In genomic region chr2:197515277-197515797, GRCh38 we compare ENCODE assay signal across 8 cellular contexts. TPM values are rescaled to one million over a fixed set of nuclear protein-coding genes. Genes with fewer than 3 reads are reported as not detected.
DNase-seq lines count a peak whose midpoint lies in the region; ATAC-seq lines count a peak whose summit lies in the region.

No MANE protein-coding gene starts in this region.

- H3K36me3 ChIP-seq in endocrine pancreas (ENCODE audit: control insufficient read depth, insufficient read depth, low read length): peaks cover 2% of the 10 kb centered on the region

- H3K9me3 Mint-ChIP-seq in naive thymus-derived CD8-positive, alpha-beta T cell: peaks cover 0 to 5% (median 0%) of the 10 kb centered on the region in 9 donors

- H3K4me1 ChIP-seq in endocrine pancreas (ENCODE audit: control insufficient read depth, insufficient read depth, low read length): no peaks in the 10 kb centered on the region

- intact Hi-C loops in sciatic nerve (cut with DNase I): no loop called here

- peak overlapping the region; percentile 92 for H3K4me3 ChIP-seq in endocrine pancreas (ENCODE audit: control insufficient read depth, insufficient read depth, low read length)

- H3K4me1 Mint-ChIP-seq in naive thymus-derived CD8-positive, alpha-beta T cell: peaks cover 15 to 57% (median 34%) of the 10 kb centered on the region in 4 donors

- H3K27me3 ChIP-seq in endocrine pancreas (ENCODE audit: control insufficient read depth, insufficient read depth, low read length): no peaks in the 10 kb centered on the region

- H3K9ac ChIP-seq in endocrine pancreas (ENCODE audit: control insufficient read depth, insufficient read depth, low read length): peak overlapping the region; percentile 99

- no peak for ATAC-seq in activated CD4-positive, CD25-positive, alpha-beta regulatory T cell treated with anti-CD3 and anti-CD28 coated beads, Interleukin-2, amount 50 U/mL, for 24 hours
- ATAC-seq in HG02885 (IDR thresholded peaks at IDR 0.05; ENCODE audit: poor library complexity, unreplicated experiment) (peak; percentile 6), sciatic nerve (no peak)
- peak in 1 of 2 donors; percentile 22 for ATAC-seq in naive thymus-derived CD8-positive, alpha-beta T cell

- H3K4me3 Mint-ChIP-seq in naive thymus-derived CD8-positive, alpha-beta T cell: peak overlapping the region; percentile 80 to 99 (median 94)

- POLR2A ChIA-PET in naive thymus-derived CD8-positive, alpha-beta T cell (lab: Charles Lee): interaction anchor here (0.6 to 3.7 kb wide), 13 partner anchors 10 to 1254 kb away, joined by 3 to 150 read pairs (median 7); partner anchors contain the start of genes COQ10B, GTF3C3, HSPD1 and HSPE1

- H3K27me3 Mint-ChIP-seq in naive thymus-derived CD8-positive, alpha-beta T cell: no peaks in the 10 kb centered on the region

- peak; percentile 5 for DNase-seq in activated CD4-positive, CD25-positive, alpha-beta regulatory T cell treated with anti-CD3 and anti-CD28 coated beads, Interleukin-2, amount 50 U/mL, for 16 hours (ENCODE audit: low read depth, low spot score)
- DNase-seq in OCI-M1 (lab: John Stamatoyannopoulos, UW): peak; percentile 83
- peak in 1 of 10 donors; percentile 65 for DNase-seq in naive thymus-derived CD8-positive, alpha-beta T cell
- DNase-seq in NOMO-1 treated with dmso at 0.1 percent for 144 hours (lab: John Stamatoyannopoulos, UW; ENCODE audit: unreplicated experiment): no peak
- no peak for DNase-seq in sciatic nerve (ENCODE audit: low spot score)

- peaks cover 1 to 16% (median 13%) of the 10 kb centered on the region in 3 donors for H3K36me3 Mint-ChIP-seq in naive thymus-derived CD8-positive, alpha-beta T cell

- H3K27ac Mint-ChIP-seq in naive thymus-derived CD8-positive, alpha-beta T cell: peak overlapping the region; percentile 88 to 99 (median 95)

- H3K9me3 ChIP-seq in endocrine pancreas (ENCODE audit: control insufficient read depth, low read length): no peaks in the 10 kb centered on the region

RNA-seq across cellular contexts. Expression of gene MOB4, which starts 0.5 kb away (rescaled TPM):
- total RNA-seq in naive thymus-derived CD8-positive, alpha-beta T cell: 10 to 100 TPM; 24.0 to 26.1 TPM
- polyA plus RNA-seq in naive thymus-derived CD8-positive, alpha-beta T cell: 10 to 100 TPM; 19.4 to 29.1 (median 23.6) TPM
- total RNA-seq in sciatic nerve: 25.6 TPM

RNA-seq across cellular contexts. Expression of gene HSPE1, which starts 15.2 kb away (rescaled TPM):
- 10 to 100 TPM; 62.9 to 65.8 TPM for total RNA-seq in naive thymus-derived CD8-positive, alpha-beta T cell
- 100 to 1,000 TPM; 154 to 181 (median 172) TPM for polyA plus RNA-seq in naive thymus-derived CD8-positive, alpha-beta T cell
- 60.4 TPM for total RNA-seq in sciatic nerve

RNA-seq across cellular contexts. Expression of gene HSPD1, which starts 15.7 kb away (rescaled TPM):
- 100 to 1,000 TPM; 138 to 140 TPM for total RNA-seq in naive thymus-derived CD8-positive, alpha-beta T cell
- polyA plus RNA-seq in naive thymus-derived CD8-positive, alpha-beta T cell: 100 to 1,000 TPM; 101 to 134 (median 128) TPM
- 136 TPM for total RNA-seq in sciatic nerve

Comparison
In these comparisons a context has a peak if more than half of its experiments do, and no peak if none do; other contexts are left out.
1. DNase-seq: peak in activated CD4-positive, CD25-positive, alpha-beta regulatory T cell treated with anti-CD3 and anti-CD28 coated beads, Interleukin-2, amount 50 U/mL, for 16 hours (single experiment) and OCI-M1 (single experiment); none in NOMO-1 treated with dmso at 0.1 percent for 144 hours (single experiment) and sciatic nerve (single experiment).